ENCODE assay signal across 8 cellular contexts in the genomic region with DNA sequence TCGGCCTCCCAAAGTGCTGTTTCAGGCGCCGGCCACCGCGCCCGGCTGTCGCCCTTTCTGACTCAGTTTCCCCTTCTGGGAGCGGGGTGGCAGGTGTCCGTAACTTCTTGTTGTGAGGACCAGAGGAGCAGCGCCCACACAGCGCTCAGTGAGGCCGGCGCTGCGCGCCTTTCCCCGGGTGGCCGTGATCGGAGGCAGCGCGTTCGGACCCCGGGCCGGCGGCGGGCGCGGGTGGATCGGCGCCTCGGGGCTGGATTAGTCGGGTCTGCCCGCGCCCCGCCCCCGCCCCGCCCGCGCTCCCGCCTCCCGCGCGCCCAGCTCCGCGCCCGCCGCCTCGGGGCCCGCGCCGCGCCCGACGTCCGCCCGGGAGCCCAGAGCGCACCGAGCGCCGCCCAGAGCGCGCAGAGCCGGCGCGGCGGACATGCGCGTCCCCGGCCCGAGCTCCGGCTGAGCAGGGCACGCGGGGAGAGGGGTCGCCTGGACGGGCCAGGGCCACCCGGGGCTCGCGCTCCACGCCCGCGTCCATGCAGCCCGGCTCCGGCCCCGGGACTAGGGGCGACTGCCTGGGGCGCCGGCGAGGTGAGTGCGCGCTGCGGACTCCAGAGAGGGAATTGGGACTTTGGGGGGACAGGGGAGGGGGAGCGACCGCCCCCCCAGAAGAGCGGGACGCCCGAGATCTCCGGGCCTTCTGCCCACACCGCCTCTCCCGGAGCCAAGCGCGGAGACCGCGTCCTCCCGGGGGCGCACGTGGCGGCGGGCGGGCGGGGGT. TPM values are rescaled to one million over a fixed set of nuclear protein-coding genes. Genes with fewer than 3 reads are reported as not detected.
DNase-seq lines count a peak whose midpoint lies in the region; ATAC-seq and TF ChIP-seq lines count a peak whose summit lies in the region.

No MANE protein-coding gene starts in this region.

- no peak for TF ChIP-seq EP300 in tibial nerve (IDR thresholded peaks at IDR 0.05)

- WGBS in tibial nerve, 2 donors: 1 to 2% methylated on average over 15 to 70 of the region's 109 CpGs

- H3K36me3 ChIP-seq in BJ (ENCODE audit: control insufficient read depth, insufficient read depth, low read length) (no peaks in the 10 kb centered on the region), fibroblast of lung (ENCODE audit: control insufficient read depth, insufficient read depth, low read length) (no peaks in the 10 kb centered on the region), tibial nerve (peaks cover 0 to 23% (median 0%) of the 10 kb centered on the region in 3 donors)

- H3K27ac Mint-ChIP-seq in natural killer cell: no peak overlapping the region

- H3K9me3 ChIP-seq in fibroblast of lung (ENCODE audit: control insufficient read depth, insufficient read depth, low read depth, low read length) (no peaks in the 10 kb centered on the region), tibial nerve (no peaks in the 10 kb centered on the region)

- peak overlapping the region; percentile 66 for H3K4me2 ChIP-seq in fibroblast of lung (ENCODE audit: extremely low read depth, insufficient read depth, low read length)

- CTCF ChIA-PET in BJ (lab: Yijun Ruan, JAX): interaction anchor here (1.2 to 2.4 kb wide), 3 partner anchors 8 to 145 kb away, joined by 3 to 8 read pairs (median 8); no protein-coding TSS in a partner anchor

- POLR2A ChIA-PET in BJ (lab: Charles Lee): no interaction called here

- no peaks in the 10 kb centered on the region for H3K9me3 Mint-ChIP-seq in natural killer cell

- no peak for TF ChIP-seq POLR2A in tibial nerve (IDR thresholded peaks at IDR 0.05)

- H3K36me3 Mint-ChIP-seq in natural killer cell: no peaks in the 10 kb centered on the region

- no peak overlapping the region for H2AFZ ChIP-seq in fibroblast of lung (ENCODE audit: low read length)

- peak overlapping the region; percentile 8 for H3K9ac ChIP-seq in fibroblast of lung (ENCODE audit: insufficient read depth, low read length)

- H3K4me1 ChIP-seq in fibroblast of lung (ENCODE audit: control insufficient read depth, extremely low read depth, insufficient read depth, low read length) (no peaks in the 10 kb centered on the region), tibial nerve (peaks cover 0 to 30% (median 15%) of the 10 kb centered on the region in 4 donors)

- H4K20me1 ChIP-seq in fibroblast of lung (ENCODE audit: control insufficient read depth, extremely low read depth, insufficient read depth, low read length): no peaks in the 10 kb centered on the region

- intact Hi-C loops in natural killer cell (cut with micrococcal nuclease): no loop called here

- peaks cover 4 to 26% of the 10 kb centered on the region in 2 donors for H3K4me1 Mint-ChIP-seq in natural killer cell

- no peaks in the 10 kb centered on the region for H3K27me3 ChIP-seq in BJ (ENCODE audit: control insufficient read depth, insufficient read depth, low read length)
- no peaks in the 10 kb centered on the region for H3K27me3 ChIP-seq in fibroblast of lung (ENCODE audit: control insufficient read depth, insufficient read depth, low read length)
- H3K27me3 ChIP-seq in tibial nerve: peaks cover 0 to 8% of the 10 kb centered on the region in 2 donors

- DNase-seq in BJ (ENCODE audit: low read depth): no peak
- peak; percentile 86 for DNase-seq in NCI-H345 (lab: John Stamatoyannopoulos, UW)
- peak; percentile 67 for DNase-seq in activated CD8-positive, alpha-beta memory T cell treated with anti-CD3 and anti-CD28 coated beads, Interleukin-2, amount 50 U/mL, for 48 hours
- DNase-seq in fibroblast of lung (ENCODE audit: low read depth in 2 of 2): peak; percentile 37 to 41
- DNase-seq in natural killer cell: no peak
- no peak for DNase-seq in tibial nerve (ENCODE audit: low spot score in 2 of 2)

- H3K4me3 ChIP-seq in BJ (ENCODE audit: low read depth, low read length) (peak overlapping the region; percentile 58), fibroblast of lung (replicated peaks in 1 of 4; ENCODE audit: control extremely low read depth in 1 of 4, insufficient read depth in 1 of 4, low read depth in 3 of 4, low read length in 4 of 4) (peak overlapping the region; percentile 43 to 67 (median 50)), tibial nerve (peak overlapping the region; percentile 33 to 68 (median 48))

- peak; percentile 34 for ATAC-seq in GM19351 (IDR thresholded peaks at IDR 0.05; ENCODE audit: unreplicated experiment)
- ATAC-seq in natural killer cell: peak in 2 of 3 donors; percentile 65 to 67
- no peak for ATAC-seq in GM21737 (IDR thresholded peaks at IDR 0.05; ENCODE audit: unreplicated experiment)

- H3K79me2 ChIP-seq in fibroblast of lung (ENCODE audit: control insufficient read depth, insufficient read depth, low read length): no peaks in the 10 kb centered on the region

- no peak for TF ChIP-seq CTCF in BJ (IDR thresholded peaks at IDR 0.05; ENCODE audit: insufficient read depth, low read depth, low read length)
- no peak for TF ChIP-seq CTCF in fibroblast of lung (conservative IDR thresholded peaks at IDR 0.05 in 1 of 2, IDR thresholded peaks at IDR 0.05 in 1 of 2; ENCODE audit: low read depth in 1 of 2, low read length in 2 of 2)
- no peak for TF ChIP-seq CTCF in natural killer cell (IDR thresholded peaks at IDR 0.05)
- TF ChIP-seq CTCF in tibial nerve (IDR thresholded peaks at IDR 0.05): no peak

- H3K27me3 Mint-ChIP-seq in natural killer cell (ENCODE audit: low read depth in 2 of 2): peaks cover 0 to 7% of the 10 kb centered on the region in 2 donors

- no peak overlapping the region for H3K27ac ChIP-seq in fibroblast of lung (ENCODE audit: insufficient read depth, low read length)
- no peak overlapping the region for H3K27ac ChIP-seq in tibial nerve

- H3K4me3 Mint-ChIP-seq in natural killer cell: peak overlapping the region; percentile 75

RNA-seq across cellular contexts. Expression of gene LRCOL1, which starts 50.5 kb away (rescaled TPM):
- polyA plus RNA-seq in BJ (2011; rRNA removed) (0.11 and 0.15 TPM in 2 replicates), fibroblast of lung (0.15 TPM in 1 of 2 replicates, not detected in the other)
- not detected in 2 replicates for polyA minus RNA-seq in BJ (2011; rRNA and poly(A)+ RNA removed)
- total RNA-seq in fibroblast of lung (0.17 TPM in 1 of 2 replicates, not detected in the other), natural killer cell (not detected), tibial nerve (not detected)
- polyA plus RNA-seq in fibroblast of lung (2012): 0.28 TPM in 1 of 2 replicates, not detected in the other
- polyA minus RNA-seq in fibroblast of lung (ENCODE audit: low replicate concordance): not detected in 2 replicates

RNA-seq across cellular contexts. Expression of gene P2RX2, which starts 58.7 kb away (rescaled TPM):
- polyA plus RNA-seq in BJ (2011; rRNA removed) (not detected in 2 replicates), fibroblast of lung (not detected in 2 replicates)
- polyA minus RNA-seq in BJ (2011; rRNA and poly(A)+ RNA removed): not detected in 2 replicates
- total RNA-seq in fibroblast of lung (not detected in 2 replicates), natural killer cell (not detected), tibial nerve (not detected)
- not detected in 2 replicates for polyA plus RNA-seq in fibroblast of lung (2012)
- not detected in 2 replicates for polyA minus RNA-seq in fibroblast of lung (ENCODE audit: low replicate concordance)

Comparison
In these comparisons a context has a peak if more than half of its experiments do, and no peak if none do; other contexts are left out.
1. DNase-seq: peak in NCI-H345 (single experiment), activated CD8-positive, alpha-beta memory T cell treated with anti-CD3 and anti-CD28 coated beads, Interleukin-2, amount 50 U/mL, for 48 hours (single experiment) and fibroblast of lung (2 of 2); none in BJ (single experiment), natural killer cell (single experiment) and tibial nerve (0 of 2).
2. Peak in every context shown above with its lines, with median percentiles within 50 percentile points of each other: H3K4me3 ChIP-seq.